In genomic region chr11:95209535-95209934, GRCh38 we compare ENCODE assay signal across 3 cellular contexts. TPM values are rescaled to one million over a fixed set of nuclear protein-coding genes. Genes with fewer than 3 reads are reported as not detected.
DNase-seq lines count a peak whose midpoint lies in the region; ATAC-seq and TF ChIP-seq lines count a peak whose summit lies in the region.
"Not testable (repeated sequence)": the region's sequence is repeated elsewhere in the genome, so short reads cannot be mapped to it uniquely, and the experiment has no call there.
"Had no signal": no experiment of that assay in that cellular context is flagged by ENCODE, and none has a peak within 500 bp of the region (broad histone marks: within the 10 kb centered on the region; RNA-seq: fewer than 3 reads in every experiment).

No MANE protein-coding gene starts in this region.

- not testable (repeated sequence) for DNase-seq in WTC11 (ENCODE audit: low spot score)

- POLR2A ChIA-PET in HEK293 (lab: Yijun Ruan, JAX); WTC11 (lab: Charles Lee): not testable (repeated sequence)

- H3K9me3 ChIP-seq in HEK293 (ENCODE audit: control insufficient read depth, insufficient read depth, low read depth, low read length) = not testable (repeated sequence)

- not testable (repeated sequence) for TF ChIP-seq CTCF in HEK293 (tag by site-specific recombination; IDR thresholded peaks at IDR 0.05); WTC11 (IDR thresholded peaks at IDR 0.05)

- not testable (repeated sequence) for H3K27ac ChIP-seq in HEK293 (ENCODE audit: extremely low read depth, low read depth, low read length)

- CTCF ChIA-PET in HEK293 (lab: Yijun Ruan, JAX); WTC11 (lab: Charles Lee): not testable (repeated sequence)

- H3K4me3 Mint-ChIP-seq in WTC11 = not testable (repeated sequence)

- not testable (repeated sequence) for H3K27ac Mint-ChIP-seq in WTC11

- not testable (repeated sequence) for H3K36me3 ChIP-seq in HEK293 (ENCODE audit: control insufficient read depth in 2 of 2, insufficient read depth in 1 of 2, low read length in 2 of 2)

- not testable (repeated sequence) for ATAC-seq in WTC11

- peaks cover 15% of the 10 kb centered on the region for H3K9me3 Mint-ChIP-seq in WTC11

- not testable (repeated sequence) for H3K4me1 Mint-ChIP-seq in WTC11

- H3K4me1 ChIP-seq in HEK293 (ENCODE audit: control insufficient read depth, insufficient read depth, low read length) = not testable (repeated sequence)

- H3K4me3 ChIP-seq in HEK293 (ENCODE audit: low read depth, low read length) = not testable (repeated sequence)

- H3K36me3 Mint-ChIP-seq in WTC11 = peaks cover 19% of the 10 kb centered on the region

- H3K27me3 Mint-ChIP-seq in WTC11 (ENCODE audit: low read depth) = not testable (repeated sequence)

TF ChIP-seq in HEK293, 187 proteins besides CTCF, POLR2A, EP300 and RAD21:
- TF ChIP-seq ZNF202 (tag by site-specific recombination; IDR thresholded peaks at IDR 0.05; ENCODE audit: borderline replicate concordance) = 0 out of 2 replicates have a peak, but pooled peaks have one; percentile 56
- TF ChIP-seq ZNF146 (tag by site-specific recombination; IDR thresholded peaks at IDR 0.05) = peak; percentile 92
- 0 out of 2 replicates have a peak, but pooled peaks have one; percentile 25 for TF ChIP-seq ZNF580 (tag by site-specific recombination; IDR thresholded peaks at IDR 0.05)
TF ChIP-seq in HEK293: peak in this region for 3; not testable (repeated sequence) for 184.

TF ChIP-seq in WTC11, 78 proteins besides CTCF, POLR2A, EP300 and RAD21:
- 0 out of 2 replicates have a peak, but pooled peaks have one; percentile 28 for TF ChIP-seq GTF2I (CRISPR knock-in tag; conservative IDR thresholded peaks at IDR 0.05)
TF ChIP-seq in WTC11: peak in this region for 1; not testable (repeated sequence) for 77.

RNA-seq across cellular contexts. Expression of gene SESN3, which starts 21.5 kb away (rescaled TPM):
- 34.9 to 38.2 TPM (median 35.1 TPM) in 3 replicates for total RNA-seq in WTC11 (2021)
- total RNA-seq: A172 had no signal
